Comparison of ENCODE assay signal across 1 cellular context in genomic region chr11:75350743-75351540, GRCh38.
TF ChIP-seq lines count a peak whose summit lies in the region.

No MANE protein-coding gene starts in this region.

TF ChIP-seq in HepG2, 621 proteins besides CTCF, POLR2A, EP300 and RAD21 (continued from another document and continues in another):
- TF ChIP-seq ZNF782 (CRISPR knock-in tag; IDR thresholded peaks at IDR 0.05; ENCODE audit: borderline replicate concordance) (peak; percentile 92; the same call in 1 of the 2 replicates), BRCA1 (CRISPR knock-in tag; IDR thresholded peaks at IDR 0.05) (no peak), SP5 (CRISPR knock-in tag; IDR thresholded peaks at IDR 0.05; ENCODE audit: borderline replicate concordance, low read depth) (no peak), NCOR1 (IDR thresholded peaks at IDR 0.05; ENCODE audit: borderline replicate concordance, low read length) (no peak), JARID2 (CRISPR knock-in tag; IDR thresholded peaks at IDR 0.05; ENCODE audit: insufficient replicate concordance) (no peak), ZNF562 (CRISPR knock-in tag; IDR thresholded peaks at IDR 0.05; ENCODE audit: borderline replicate concordance) (no peak), KDM5A (IDR thresholded peaks at IDR 0.05; ENCODE audit: borderline replicate concordance, low read length) (no peak), ZNF496 (CRISPR knock-in tag; IDR thresholded peaks at IDR 0.05; ENCODE audit: insufficient replicate concordance) (no peak), BRF2 (CRISPR knock-in tag; IDR thresholded peaks at IDR 0.05) (no peak), ZNF678 (CRISPR knock-in tag; IDR thresholded peaks at IDR 0.05) (no peak), RFX1 (IDR thresholded peaks at IDR 0.05) (no peak), ATF7 (IDR thresholded peaks at IDR 0.05) (no peak), ATF7 (CRISPR knock-in tag; IDR thresholded peaks at IDR 0.05) (no peak), HDAC2 (CRISPR knock-in tag; IDR thresholded peaks at IDR 0.05) (no peak; the same call in 1 of the 2 replicates), ZKSCAN8 (CRISPR knock-in tag; IDR thresholded peaks at IDR 0.05; ENCODE audit: borderline replicate concordance) (no peak), HHEX (CRISPR knock-in tag; IDR thresholded peaks at IDR 0.05) (no peak), KLF6 (CRISPR knock-in tag; IDR thresholded peaks at IDR 0.05) (no peak), BATF2 (CRISPR knock-in tag; IDR thresholded peaks at IDR 0.05) (0 out of 2 replicates have a peak, but pooled peaks have one; percentile 47), KDM3A (CRISPR knock-in tag; IDR thresholded peaks at IDR 0.05; ENCODE audit: low read depth) (no peak), PRDM4 (CRISPR knock-in tag; IDR thresholded peaks at IDR 0.05; ENCODE audit: borderline replicate concordance) (no peak), ZNF564 (CRISPR knock-in tag; IDR thresholded peaks at IDR 0.05) (peak; percentile 39; the same call in 1 of the 2 replicates), ZHX2 (IDR thresholded peaks at IDR 0.05; ENCODE audit: low read depth) (no peak), ZHX2 (CRISPR knock-in tag; IDR thresholded peaks at IDR 0.05; ENCODE audit: borderline replicate concordance) (0 out of 2 replicates have a peak, but pooled peaks have one; percentile 10), PAX8 (CRISPR knock-in tag; IDR thresholded peaks at IDR 0.05; ENCODE audit: borderline replicate concordance) (no peak), ZNF263 (CRISPR knock-in tag; IDR thresholded peaks at IDR 0.05) (no peak), THAP8 (CRISPR knock-in tag; IDR thresholded peaks at IDR 0.05; ENCODE audit: borderline replicate concordance) (no peak), PTBP1 (IDR thresholded peaks at IDR 0.05; ENCODE audit: low read depth, low read length, poor library complexity, severe bottlenecking) (no peak), ELF3 (CRISPR knock-in tag; IDR thresholded peaks at IDR 0.05) (no peak), ZNF274 (CRISPR knock-in tag; IDR thresholded peaks at IDR 0.05) (no peak; the same call in 1 of the 2 replicates), ZNF329 (CRISPR knock-in tag; IDR thresholded peaks at IDR 0.05; ENCODE audit: low read depth) (peak; percentile 51; the same call in 1 of the 2 replicates), GATAD2A (CRISPR knock-in tag; IDR thresholded peaks at IDR 0.05) (peak; percentile 10; the same call in 1 of the 2 replicates), ZNF704 (CRISPR knock-in tag; IDR thresholded peaks at IDR 0.05; ENCODE audit: borderline replicate concordance) (peak; percentile 45; the same call in 1 of the 2 replicates), HCFC1 (IDR thresholded peaks at IDR 0.05; ENCODE audit: low read depth, low read length) (no peak), ZNF234 (CRISPR knock-in tag; conservative IDR thresholded peaks at IDR 0.05) (no peak), ZNF737 (CRISPR knock-in tag; IDR thresholded peaks at IDR 0.05; ENCODE audit: borderline replicate concordance) (no peak), CAMTA2 (CRISPR knock-in tag; IDR thresholded peaks at IDR 0.05; ENCODE audit: borderline replicate concordance) (no peak), SRSF9 (IDR thresholded peaks at IDR 0.05; ENCODE audit: borderline replicate concordance, insufficient read depth, low read depth, low read length, poor library complexity, severe bottlenecking) (no peak), SCMH1 (CRISPR knock-in tag; IDR thresholded peaks at IDR 0.05; ENCODE audit: borderline replicate concordance) (no peak), ZNF609 (CRISPR knock-in tag; IDR thresholded peaks at IDR 0.05; ENCODE audit: borderline replicate concordance) (0 out of 2 replicates have a peak, but pooled peaks have one; percentile 15), ZNF746 (CRISPR knock-in tag; IDR thresholded peaks at IDR 0.05) (peak; percentile 53; the same call in 1 of the 2 replicates), EED (CRISPR knock-in tag; IDR thresholded peaks at IDR 0.05) (peak; percentile 84), ZNF776 (CRISPR knock-in tag; IDR thresholded peaks at IDR 0.05) (peak; percentile 30; the same call in 1 of the 2 replicates), ZNF367 (CRISPR knock-in tag; IDR thresholded peaks at IDR 0.05; ENCODE audit: borderline replicate concordance) (0 out of 2 replicates have a peak, but pooled peaks have one; percentile 31), CERS6 (CRISPR knock-in tag; IDR thresholded peaks at IDR 0.05) (peak; percentile 43; the same call in 1 of the 2 replicates)
